8 cellular contexts compared by ENCODE assay signal in genomic region chrX:19739683-19740082, GRCh38.
DNase-seq lines count a peak whose midpoint lies in the region; ATAC-seq and TF ChIP-seq lines count a peak whose summit lies in the region.

No MANE protein-coding gene starts in this region.

- peaks cover 90% of the 10 kb centered on the region for H3K4me1 ChIP-seq in CD4-positive, alpha-beta memory T cell (ENCODE audit: insufficient read depth, low read length)
- no peaks in the 10 kb centered on the region; the same call in 1 of the 2 replicates for H3K4me1 ChIP-seq in HAP-1
- H3K4me1 ChIP-seq in PC-3 (ENCODE audit: insufficient read depth, low read length), result peaks cover 3% of the 10 kb centered on the region; the same call in 1 of the 2 replicates

- no peak overlapping the region for H2AFZ ChIP-seq in PC-3 (ENCODE audit: low read length)

- H3K79me2 ChIP-seq in PC-3 (ENCODE audit: low read length), result no peaks in the 10 kb centered on the region

- BruUV-seq in PC-3 (replicated peaks; lab: Mats Ljungman, UMichigan), result no TSS peak

- peak; percentile 39 to 47 (median 42) for DNase-seq in CD4-positive, alpha-beta memory T cell
- DNase-seq in HAP-1 (ENCODE audit: low spot score in 2 of 2) (peak; percentile 78 to 87), PC-3 (peak; percentile 86), glomerular endothelial cell (ENCODE audit: extremely low read depth, low read depth, low spot score) (peak; percentile 23), renal cortical epithelial cell (ENCODE audit: low read depth) (peak; percentile 54)
- DNase-seq in activated naive CD4-positive, alpha-beta T cell treated with anti-CD3 and anti-CD28 coated beads for 36 hours, result peak; percentile 58

- H3K4me2 ChIP-seq in PC-3 (ENCODE audit: low read length), result no peak overlapping the region

- H3K4me3 Mint-ChIP-seq in CD4-positive, alpha-beta memory T cell, result peak overlapping the region in 4 of 8 donors; percentile 39 to 85 (median 62)
- no peak overlapping the region for H3K4me3 Mint-ChIP-seq in activated naive CD4-positive, alpha-beta T cell treated with anti-CD3 and anti-CD28 coated beads for 36 hours

- TF ChIP-seq CTCF in PC-3 (conservative IDR thresholded peaks at IDR 0.05; ENCODE audit: low read depth, low read length), result peak; percentile 72

- no peak overlapping the region for H3K9ac ChIP-seq in PC-3 (ENCODE audit: low read length)

- no peaks in the 10 kb centered on the region for H3K27me3 ChIP-seq in CD4-positive, alpha-beta memory T cell (ENCODE audit: insufficient read depth, low read length)
- H3K27me3 ChIP-seq in HAP-1 (ENCODE audit: low read depth), result no peaks in the 10 kb centered on the region
- no peaks in the 10 kb centered on the region for H3K27me3 ChIP-seq in PC-3 (ENCODE audit: low read length)

- no peaks in the 10 kb centered on the region for H3F3A ChIP-seq in PC-3 (ENCODE audit: low read length, unreplicated experiment)

- H3K9me3 ChIP-seq in CD4-positive, alpha-beta memory T cell (ENCODE audit: control insufficient read depth in 1 of 2, low read length in 2 of 2), result no peaks in the 10 kb centered on the region
- no peaks in the 10 kb centered on the region for H3K9me3 ChIP-seq in HAP-1
- no peaks in the 10 kb centered on the region for H3K9me3 ChIP-seq in PC-3 (ENCODE audit: low read length)

- peak overlapping the region; percentile 21 for H3K27ac ChIP-seq in CD4-positive, alpha-beta memory T cell (ENCODE audit: low read depth, low read length)
- H3K27ac ChIP-seq in PC-3 (ENCODE audit: low read length), result no peak overlapping the region

- H4K20me1 ChIP-seq in PC-3 (ENCODE audit: low read length), result no peaks in the 10 kb centered on the region

- CTCF ChIA-PET in CD4-positive, alpha-beta memory T cell (lab: Charles Lee; ENCODE audit: partially characterized antibody), result interaction anchor here (0.9 to 2.5 kb wide), 9 partner anchors 11 to 149 kb away, joined by 3 to 13 read pairs (median 6); partner anchors contain the start of gene SH3KBP1
- CTCF ChIA-PET in PC-3 (lab: Charles Lee), result no interaction called here
- CTCF ChIA-PET in activated naive CD4-positive, alpha-beta T cell treated with anti-CD3 and anti-CD28 coated beads for 36 hours (lab: Charles Lee), result interaction anchor here (1.0 to 1.6 kb wide), 3 partner anchors 11 to 165 kb away, joined by 4 to 6 read pairs (median 5); no protein-coding TSS in a partner anchor

- peak overlapping the region; percentile 71 to 98 (median 86) for H3K27ac Mint-ChIP-seq in CD4-positive, alpha-beta memory T cell
- peak overlapping the region; percentile 51 for H3K27ac Mint-ChIP-seq in activated naive CD4-positive, alpha-beta T cell treated with anti-CD3 and anti-CD28 coated beads for 36 hours

- in situ Hi-C loops in HAP-1 (cut with MboI; ENCODE audit: low sequenced_read_pairs), result loop anchor here (5.0 to 25.0 kb wide), 2 partner anchors 143 to 323 kb away; no protein-coding TSS in a partner anchor

- ATAC-seq in PC-3 (peak; percentile 88), GM21360 (IDR thresholded peaks at IDR 0.05; ENCODE audit: unreplicated experiment) (no peak), GM21619 (IDR thresholded peaks at IDR 0.05; ENCODE audit: unreplicated experiment) (no peak)

- POLR2A ChIA-PET in CD4-positive, alpha-beta memory T cell (lab: Charles Lee; ENCODE audit: partially characterized antibody), result interaction anchor here (0.6 to 2.7 kb wide), 4 partner anchors 59 to 156 kb away, joined by 3 to 6 read pairs (median 5); no protein-coding TSS in a partner anchor
- POLR2A ChIA-PET in PC-3 (lab: Charles Lee; ENCODE audit: unreplicated experiment), result no interaction called here

- no peak overlapping the region for H3K4me3 ChIP-seq in CD4-positive, alpha-beta memory T cell (ENCODE audit: low read length in 2 of 2)
- H3K4me3 ChIP-seq in HAP-1, result no peak overlapping the region
- H3K4me3 ChIP-seq in PC-3 (ENCODE audit: low read length), result no peak overlapping the region

- peaks cover 6% of the 10 kb centered on the region for H3K36me3 ChIP-seq in CD4-positive, alpha-beta memory T cell (ENCODE audit: insufficient read depth, low read length)
- H3K36me3 ChIP-seq in HAP-1 (replicated peaks), result no peaks in the 10 kb centered on the region
- H3K36me3 ChIP-seq in PC-3 (ENCODE audit: low read depth, low read length), result no peaks in the 10 kb centered on the region

- peaks cover 4 to 50% of the 10 kb centered on the region in 2 donors for H3K36me3 Mint-ChIP-seq in CD4-positive, alpha-beta memory T cell
- H3K36me3 Mint-ChIP-seq in activated naive CD4-positive, alpha-beta T cell treated with anti-CD3 and anti-CD28 coated beads for 36 hours (ENCODE audit: low read depth), result peaks cover 10% of the 10 kb centered on the region

- H3K27me3 Mint-ChIP-seq in CD4-positive, alpha-beta memory T cell, result no peaks in the 10 kb centered on the region
- H3K27me3 Mint-ChIP-seq in activated naive CD4-positive, alpha-beta T cell treated with anti-CD3 and anti-CD28 coated beads for 36 hours (ENCODE audit: low read depth), result no peaks in the 10 kb centered on the region

- H3K9me3 Mint-ChIP-seq in CD4-positive, alpha-beta memory T cell, result no peaks in the 10 kb centered on the region
- no peaks in the 10 kb centered on the region for H3K9me3 Mint-ChIP-seq in activated naive CD4-positive, alpha-beta T cell treated with anti-CD3 and anti-CD28 coated beads for 36 hours

- peaks cover 47 to 84% (median 68%) of the 10 kb centered on the region in 4 donors for H3K4me1 Mint-ChIP-seq in CD4-positive, alpha-beta memory T cell
- peaks cover 75% of the 10 kb centered on the region for H3K4me1 Mint-ChIP-seq in activated naive CD4-positive, alpha-beta T cell treated with anti-CD3 and anti-CD28 coated beads for 36 hours (ENCODE audit: low read depth)

- intact Hi-C loops in CD4-positive, alpha-beta memory T cell (cut with micrococcal nuclease), result loop anchor here (1.0 to 10.0 kb wide), 3 partner anchors 145 to 255 kb away; partner anchors contain the start of gene BCLAF3
- intact Hi-C loops in PC-3 (cut with micrococcal nuclease), result loop anchor here (1.0 to 2.0 kb wide), 5 partner anchors 65 to 195 kb away; no protein-coding TSS in a partner anchor
- intact Hi-C loops in activated naive CD4-positive, alpha-beta T cell treated with anti-CD3 and anti-CD28 coated beads for 36 hours (cut with micrococcal nuclease), result loop anchor here (1.0 to 10.0 kb wide), 3 partner anchors 149 to 365 kb away; no protein-coding TSS in a partner anchor

- no peaks in the 10 kb centered on the region for H3K9me2 ChIP-seq in PC-3 (replicated peaks; ENCODE audit: low read length)

Comparison
In these comparisons a context has a peak if more than half of its experiments do, and no peak if none do; other contexts are left out.
1. DNase-seq: peak in every context shown above with its lines; median percentile 86 in PC-3; 82 in HAP-1; 58 in activated naive CD4-positive, alpha-beta T cell treated with anti-CD3 and anti-CD28 coated beads for 36 hours; 54 in renal cortical epithelial cell; 42 in CD4-positive, alpha-beta memory T cell; 23 in glomerular endothelial cell.